27 cellular contexts compared by ENCODE assay signal in genomic region chr1:30165116-30165515, GRCh38.
"Had no signal": no experiment of that assay in that cellular context is flagged by ENCODE, and none has a peak within 500 bp of the region (broad histone marks: within the 10 kb centered on the region; RNA-seq: fewer than 3 reads in every experiment).

No MANE protein-coding gene starts in this region.

- H3K4me3 ChIP-seq: stomach, suprapubic skin, testis, thoracic aorta, thyroid gland, tibial artery, tibial nerve, transverse colon, upper lobe of left lung, upper lobe of right lung, uterus, vagina had no signal

- FAIRE-seq: urothelium cell line had no signal

- ATAC-seq: stimulated activated effector memory CD8-positive, alpha-beta T cell treated with anti-CD3 and anti-CD28 coated beads, Interleukin-12 subunit alpha, Interleukin-12 subunit beta, amount 100 ng/mL, for 72 hours; stimulated activated memory B cell treated with anti-CD40 and anti-IgM and Interleukin-4, amounts not matched to agents 10 μg/mL and 1 μg/mL and 100 μg/mL, for 72 hours; stimulated activated naive B cell treated with anti-CD40 and anti-IgM and Interleukin-4, amounts not matched to agents 10 μg/mL and 1 μg/mL and 100 μg/mL, for 72 hours; stimulated activated naive CD8-positive, alpha-beta T cell treated with anti-CD3 and anti-CD28 coated beads, Interleukin-15, amount 100 ng/mL, for 72 hours; stimulated activated naive CD8-positive, alpha-beta T cell treated with anti-CD3 and anti-CD28 coated beads, Interleukin-15, Interleukin-2, amounts not matched to agents 100 U/mL and 50 U/mL, for 24 hours; upper lobe of right lung had no signal

- H3K27ac ChIP-seq: stomach, suprapubic skin, testis, thoracic aorta, thyroid gland, tibial artery, tibial nerve, transverse colon, upper lobe of left lung, upper lobe of right lung, uterus, vagina had no signal

- H3K4me1 ChIP-seq: stomach, suprapubic skin, testis, thyroid gland, tibial artery, tibial nerve, transverse colon, upper lobe of left lung, upper lobe of right lung, uterus, vagina had no signal

- H3K9me3 ChIP-seq: stomach, suprapubic skin, testis, thoracic aorta, thyroid gland, tibial artery, tibial nerve, transverse colon, upper lobe of left lung, upper lobe of right lung, uterus, vagina had no signal

- H3K36me3 ChIP-seq: stomach, suprapubic skin, thoracic aorta, thyroid gland, tibial artery, tibial nerve, transverse colon, upper lobe of left lung, upper lobe of right lung, uterus, vagina had no signal

- DNase-seq: stimulated activated CD4-positive, alpha-beta T cell treated with anti-CD3 and anti-CD28 coated beads, Interleukin-2, amount 100 ng/mL, for 48 hours; stimulated activated CD4-positive, alpha-beta T cell treated with anti-CD3 and anti-CD28 coated beads, Interleukin-4, amount 100 ng/mL, for 1 hour; stimulated activated CD4-positive, alpha-beta T cell treated with anti-CD3 and anti-CD28 coated beads, Interleukin-4, amount 100 ng/mL, for 24 hours; stimulated activated CD4-positive, alpha-beta T cell treated with anti-CD3 and anti-CD28 coated beads, Interleukin-4, amount 100 ng/mL, for 4 hours; stimulated activated CD8-positive, alpha-beta memory T cell treated with anti-CD3 and anti-CD28 coated beads, Interleukin-4, amount 100 ng/mL, for 48 hours; stimulated activated naive B cell treated with anti-CD40 and anti-IgM and Interleukin-4, amounts not matched to agents 10 μg/mL and 1 μg/mL and 100 μg/mL, for 72 hours; stimulated activated naive CD4-positive, alpha-beta T cell; stimulated activated naive CD4-positive, alpha-beta T cell treated with Interleukin-2 at 50 U/mL for 16 hours; stimulated activated naive CD8-positive, alpha-beta T cell treated with anti-CD3 and anti-CD28 coated beads, Interleukin-15, amount 100 ng/mL, for 72 hours; stimulated activated naive CD8-positive, alpha-beta T cell treated with anti-CD3 and anti-CD28 coated beads, Interleukin-15, Interleukin-2, amounts not matched to agents 100 U/mL and 50 U/mL, for 24 hours; stomach; substantia nigra; testis; thyroid gland; tibial artery; transverse colon; trophoblast cell; upper lobe of left lung; upper lobe of right lung; uterus had no signal

- H3K27me3 ChIP-seq: testis, thyroid gland, upper lobe of left lung, upper lobe of right lung, uterus, vagina had no signal
